In the genomic region with DNA sequence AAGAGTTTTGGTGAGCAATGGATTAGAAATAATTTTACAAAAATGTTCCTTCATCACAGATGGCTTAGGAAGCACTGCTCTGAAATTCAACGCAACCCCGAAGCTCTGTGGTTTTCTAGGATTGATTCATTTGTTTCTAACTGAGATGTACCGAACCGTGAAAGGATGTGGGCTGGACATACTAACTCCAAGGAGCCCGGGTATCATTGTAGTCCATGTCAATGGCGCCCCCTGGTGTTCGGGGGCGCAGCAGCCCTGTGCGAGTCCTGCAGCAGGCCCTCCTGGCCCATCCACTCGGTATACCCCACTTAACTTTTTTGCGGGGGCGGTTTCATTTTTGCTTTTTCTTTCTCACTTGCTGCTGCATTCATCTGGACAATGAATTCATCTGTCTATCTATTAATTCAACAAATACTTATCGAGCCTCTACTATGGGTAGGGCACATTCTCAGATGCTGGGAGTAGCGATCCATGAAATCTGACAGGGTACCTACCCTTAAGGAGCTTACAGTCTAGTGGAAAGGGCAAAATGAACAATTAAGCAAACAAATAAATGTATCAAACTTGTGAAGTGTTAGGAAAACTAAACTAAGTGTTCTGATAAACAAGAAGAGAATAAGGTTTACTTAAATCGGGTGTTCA, we compare ENCODE assay signal across 8 cellular contexts. TPM values are rescaled to one million over a fixed set of nuclear protein-coding genes. Genes with fewer than 3 reads are reported as not detected.
DNase-seq lines count a peak whose midpoint lies in the region; ATAC-seq and TF ChIP-seq lines count a peak whose summit lies in the region.

No MANE protein-coding gene starts in this region.

- H3K27ac Mint-ChIP-seq in activated CD4-positive, alpha-beta T cell treated with anti-CD3 and anti-CD28 coated beads, Interleukin-2, amount 10 ng/mL, durations not matched to agents 24 days and 14 days = no peak overlapping the region
- H3K27ac Mint-ChIP-seq in chondrocyte (ENCODE audit: unreplicated experiment) (no peak overlapping the region), mesothelial cell of epicardium (no peak overlapping the region)
- H3K27ac Mint-ChIP-seq in effector memory CD8-positive, alpha-beta T cell = no peak overlapping the region

- H3K9me3 Mint-ChIP-seq in activated CD4-positive, alpha-beta T cell treated with anti-CD3 and anti-CD28 coated beads, Interleukin-2, amount 10 ng/mL, durations not matched to agents 24 days and 14 days = no peaks in the 10 kb centered on the region
- peaks cover 2% of the 10 kb centered on the region for H3K9me3 Mint-ChIP-seq in chondrocyte (ENCODE audit: low read depth)
- H3K9me3 Mint-ChIP-seq in mesothelial cell of epicardium = peaks cover 3% of the 10 kb centered on the region
- H3K9me3 Mint-ChIP-seq in effector memory CD8-positive, alpha-beta T cell = peaks cover 8 to 10% of the 10 kb centered on the region in 2 donors

- H3K4me1 Mint-ChIP-seq in activated CD4-positive, alpha-beta T cell treated with anti-CD3 and anti-CD28 coated beads, Interleukin-2, amount 10 ng/mL, durations not matched to agents 24 days and 14 days = no peaks in the 10 kb centered on the region
- H3K4me1 Mint-ChIP-seq in chondrocyte (ENCODE audit: low read depth) = no peaks in the 10 kb centered on the region
- no peaks in the 10 kb centered on the region for H3K4me1 Mint-ChIP-seq in mesothelial cell of epicardium
- no peaks in the 10 kb centered on the region for H3K4me1 Mint-ChIP-seq in effector memory CD8-positive, alpha-beta T cell (ENCODE audit: low read depth in 2 of 2)

- ATAC-seq in GM21360 (IDR thresholded peaks at IDR 0.05; ENCODE audit: unreplicated experiment) (peak; percentile 99), HG03460 (IDR thresholded peaks at IDR 0.05; ENCODE audit: unreplicated experiment) (peak; percentile 95)
- no peak for ATAC-seq in effector memory CD8-positive, alpha-beta T cell (replicated peaks)

- H3K36me3 Mint-ChIP-seq in activated CD4-positive, alpha-beta T cell treated with anti-CD3 and anti-CD28 coated beads, Interleukin-2, amount 10 ng/mL, durations not matched to agents 24 days and 14 days (ENCODE audit: low read depth) = no peaks in the 10 kb centered on the region
- H3K36me3 Mint-ChIP-seq in chondrocyte (ENCODE audit: low read depth) (no peaks in the 10 kb centered on the region), mesothelial cell of epicardium (no peaks in the 10 kb centered on the region)
- no peaks in the 10 kb centered on the region for H3K36me3 Mint-ChIP-seq in effector memory CD8-positive, alpha-beta T cell (ENCODE audit: insufficient read depth)

- intact Hi-C loops in activated CD4-positive, alpha-beta T cell treated with anti-CD3 and anti-CD28 coated beads, Interleukin-2, amount 10 ng/mL, durations not matched to agents 24 days and 14 days (cut with micrococcal nuclease) = loop anchor here (1.0 to 5.0 kb wide), 2 partner anchors 45 to 686 kb away; no protein-coding TSS in a partner anchor

- H3K4me3 Mint-ChIP-seq in activated CD4-positive, alpha-beta T cell treated with anti-CD3 and anti-CD28 coated beads, Interleukin-2, amount 10 ng/mL, durations not matched to agents 24 days and 14 days = no peak overlapping the region
- no peak overlapping the region for H3K4me3 Mint-ChIP-seq in chondrocyte (ENCODE audit: unreplicated experiment)
- H3K4me3 Mint-ChIP-seq in mesothelial cell of epicardium = no peak overlapping the region
- H3K4me3 Mint-ChIP-seq in effector memory CD8-positive, alpha-beta T cell = no peak overlapping the region

- H3K27me3 Mint-ChIP-seq in activated CD4-positive, alpha-beta T cell treated with anti-CD3 and anti-CD28 coated beads, Interleukin-2, amount 10 ng/mL, durations not matched to agents 24 days and 14 days = no peaks in the 10 kb centered on the region
- H3K27me3 Mint-ChIP-seq in chondrocyte (ENCODE audit: low read depth) (peaks cover 2% of the 10 kb centered on the region), mesothelial cell of epicardium (ENCODE audit: low read depth) (peaks cover 23% of the 10 kb centered on the region)
- no peaks in the 10 kb centered on the region for H3K27me3 Mint-ChIP-seq in effector memory CD8-positive, alpha-beta T cell

- peak; percentile 76 for TF ChIP-seq CTCF in chondrocyte (IDR thresholded peaks at IDR 0.05)
- peak; percentile 60 for TF ChIP-seq CTCF in mesothelial cell of epicardium (IDR thresholded peaks at IDR 0.05; ENCODE audit: unreplicated experiment)

- peak; percentile 80 for DNase-seq in activated CD4-positive, alpha-beta T cell treated with anti-CD3 and anti-CD28 coated beads, Interleukin-2, amount 10 ng/mL, durations not matched to agents 24 days and 14 days
- DNase-seq in activated CD4-positive, alpha-beta T cell treated with anti-CD3 and anti-CD28 coated beads for 4 hours = no peak
- peak; percentile 48 for DNase-seq in OCI-M1 (lab: John Stamatoyannopoulos, UW)
- no peak for DNase-seq in chondrocyte (ENCODE audit: low spot score)
- DNase-seq in mesothelial cell of epicardium (ENCODE audit: low spot score in 2 of 2, unreplicated experiment in 2 of 2) = peak in 1 of 2 experiments; percentile 44
- no peak for DNase-seq in effector memory CD8-positive, alpha-beta T cell

RNA-seq across cellular contexts. Expression of a gene that starts 25.2 kb away (rescaled TPM):
- not detected in 2 replicates for total RNA-seq in activated CD4-positive, alpha-beta T cell treated with anti-CD3 and anti-CD28 coated beads, Interleukin-2, amount 10 ng/mL, durations not matched to agents 24 days and 14 days
- not detected in 3 replicates for total RNA-seq in chondrocyte
- total RNA-seq in mesothelial cell of epicardium = not detected in 3 replicates

Comparison
In these comparisons a context has a peak if more than half of its experiments do, and no peak if none do; other contexts are left out.
1. DNase-seq: peak in activated CD4-positive, alpha-beta T cell treated with anti-CD3 and anti-CD28 coated beads, Interleukin-2, amount 10 ng/mL, durations not matched to agents 24 days and 14 days (single experiment) and OCI-M1 (single experiment); none in activated CD4-positive, alpha-beta T cell treated with anti-CD3 and anti-CD28 coated beads for 4 hours (0 of 2), chondrocyte (single experiment) and effector memory CD8-positive, alpha-beta T cell (0 of 3).